14 cellular contexts compared by ENCODE assay signal in the genomic region with DNA sequence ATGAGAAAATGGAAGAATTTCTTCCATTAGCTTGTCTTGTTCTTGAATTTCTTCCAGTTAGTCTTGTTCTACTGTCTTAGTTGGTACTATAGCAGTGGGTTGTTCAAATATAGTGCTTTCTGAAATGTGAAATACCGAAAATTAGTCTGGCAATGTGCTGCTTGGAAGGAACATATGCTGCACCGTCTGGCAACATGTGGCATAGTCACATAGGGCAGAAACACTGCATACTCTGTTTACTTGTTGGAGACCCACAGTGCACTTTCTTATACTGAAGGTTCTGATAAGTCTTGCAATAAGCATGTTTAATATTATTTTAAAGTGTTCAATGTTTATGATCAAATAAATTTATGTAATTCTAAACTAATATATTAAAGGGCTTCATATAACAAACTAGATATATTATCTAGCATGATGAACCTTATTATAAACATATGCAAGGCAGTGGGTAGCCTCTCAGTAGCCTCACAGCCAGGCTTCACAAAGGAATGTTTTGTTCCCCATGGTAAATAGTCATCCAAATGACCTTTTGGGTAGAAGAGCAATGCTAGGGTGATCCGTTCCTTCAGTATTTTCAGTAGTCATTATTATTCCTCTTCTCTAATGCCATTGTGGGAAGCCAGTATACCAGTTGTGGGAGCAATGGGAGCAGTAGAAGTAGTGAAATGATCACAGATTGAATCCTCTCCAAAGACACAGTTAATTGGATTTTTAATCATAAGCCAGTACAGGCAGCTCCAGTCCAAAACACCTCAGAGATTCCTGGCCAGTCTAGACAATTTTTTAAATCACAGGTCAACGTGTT.
"Had no signal": no experiment of that assay in that cellular context is flagged by ENCODE, and none has a peak within 500 bp of the region (broad histone marks: within the 10 kb centered on the region; RNA-seq: fewer than 3 reads in every experiment).

No MANE protein-coding gene starts in this region.

- H3K4me1 ChIP-seq: body of pancreas, lower lobe of right lung, parathyroid adenoma, sigmoid colon, spleen had no signal

- H3K4me3 ChIP-seq: body of pancreas, dorsolateral prefrontal cortex, lower lobe of right lung, sigmoid colon, spleen had no signal

- H2AFZ ChIP-seq: parathyroid adenoma had no signal

- H3K27ac ChIP-seq: body of pancreas, dorsolateral prefrontal cortex, lower lobe of right lung, neutrophil, parathyroid adenoma, sigmoid colon, spleen had no signal

- H3K9me3 ChIP-seq: body of pancreas, lower lobe of right lung, neutrophil, sigmoid colon, spleen had no signal

- H3K27me3 ChIP-seq: body of pancreas, dorsolateral prefrontal cortex, neutrophil, sigmoid colon, spleen had no signal

- H3K36me3 ChIP-seq: lower lobe of right lung, neutrophil, sigmoid colon, spleen had no signal

- DNase-seq: activated B cell treated with CpG ODN at 0.5 μM for 24 hours; activated CD4-positive, alpha-beta memory T cell treated with anti-CD3 and anti-CD28 coated beads for 36 hours; activated CD4-positive, alpha-beta T cell treated with anti-CD3 and anti-CD28 coated beads for 4 hours; activated naive CD4-positive, alpha-beta T cell treated with anti-CD3 and anti-CD28 coated beads for 36 hours; body of pancreas; left colon; lower lobe of right lung; naive thymus-derived CD8-positive, alpha-beta T cell; sigmoid colon; spleen; stimulated activated naive B cell treated with anti-CD40 and anti-IgM and Interleukin-4, amounts not matched to agents 10 μg/mL and 1 μg/mL and 100 μg/mL, for 72 hours had no signal

- H3K9ac ChIP-seq: parathyroid adenoma had no signal

- H3K79me2 ChIP-seq: parathyroid adenoma had no signal
